30 cellular contexts compared by ENCODE assay signal in genomic region chr6:1576711-1577110, GRCh38. TPM values are rescaled to one million over a fixed set of nuclear protein-coding genes. Genes with fewer than 3 reads are reported as not detected.
"Had no signal": no experiment of that assay in that cellular context is flagged by ENCODE, and none has a peak within 500 bp of the region (broad histone marks: within the 10 kb centered on the region; RNA-seq: fewer than 3 reads in every experiment).

No MANE protein-coding gene starts in this region.

- H3K27me3 ChIP-seq: adrenal gland, body of pancreas, cardiac muscle cell, dorsolateral prefrontal cortex, foreskin keratinocyte had no signal

- DNase-seq: activated B cell treated with CpG ODN at 0.5 μM for 24 hours; activated CD4-positive, alpha-beta T cell treated with anti-CD3 and anti-CD28 coated beads for 48 hours; activated CD4-positive, alpha-beta T cell treated with anti-CD3 and anti-CD28 coated beads, Interleukin-2, amount 50 U/mL, for 1 hour; activated CD4-positive, alpha-beta T cell treated with anti-CD3 and anti-CD28 coated beads, Interleukin-2, amount 50 U/mL, for 48 hours; activated CD8-positive, alpha-beta T cell treated with anti-CD3 and anti-CD28 coated beads for 36 hours; activated effector memory CD4-positive, alpha-beta T cell treated with Interleukin-2 at 50 U/mL for 16 hours; activated gamma-delta T cell treated with Interleukin-2 at 50 U/mL for 16 hours; activated naive CD4-positive, alpha-beta T cell treated with anti-CD3 and anti-CD28 coated beads, Interleukin-2, amount 50 U/mL, for 16 hours; activated naive CD4-positive, alpha-beta T cell treated with Interleukin-2 at 50 U/mL for 16 hours; activated T-cell treated with anti-CD3 and anti-CD28 coated beads, Interleukin-2, amount 50 U/mL, for 4 hours; adrenal gland; amygdala; aorta; body of pancreas; central memory CD4-positive, alpha-beta T cell; cerebellar nuclear complex; dorsolateral prefrontal cortex; effector memory CD4-positive, alpha-beta T cell; endodermal cell; foreskin keratinocyte; T-helper 1 cell; T-helper 17 cell; T1000; WERI-Rb-1 had no signal

- H3K36me3 ChIP-seq: adrenal gland, cardiac muscle cell, gastroesophageal sphincter, WERI-Rb-1 had no signal

- H3K4me1 ChIP-seq: adrenal gland, foreskin keratinocyte had no signal

- H3K27ac ChIP-seq: adrenal gland, cardiac muscle cell, foreskin keratinocyte, WERI-Rb-1 had no signal

- H3K4me3 ChIP-seq: adrenal gland, body of pancreas, cardiac muscle cell, coronary artery, gastroesophageal sphincter had no signal

- H3K9me3 ChIP-seq: adrenal gland, body of pancreas had no signal

- ATAC-seq: activated CD4-positive, CD25-positive, alpha-beta regulatory T cell treated with anti-CD3 and anti-CD28 coated beads, Interleukin-2, amount 50 U/mL, for 24 hours; activated CD8-positive, alpha-beta T cell treated with anti-CD3 and anti-CD28 coated beads for 36 hours; activated T-cell treated with anti-CD3 and anti-CD28 coated beads, Interleukin-2, amount 50 U/mL, for 4 hours; activated T-helper 17 cell treated with anti-CD3 and anti-CD28 coated beads, Interleukin-2, amount 50 U/mL, for 72 hours; body of pancreas; esophagus mucosa; foreskin keratinocyte; gastroesophageal sphincter; T-helper 17 cell had no signal

RNA-seq across cellular contexts. Expression of gene FOXC1, which starts 33.0 kb away (rescaled TPM):
- total RNA-seq: activated T-helper 17 cell treated with anti-CD3 and anti-CD28 coated beads, Interleukin-2, amount 50 U/mL, for 72 hours had no signal
